ENCODE assay signal across 22 cellular contexts in genomic region chr20:49481116-49481515, GRCh38. TPM values are rescaled to one million over a fixed set of nuclear protein-coding genes. Genes with fewer than 3 reads are reported as not detected.
"Had no signal": no experiment of that assay in that cellular context is flagged by ENCODE, and none has a peak within 500 bp of the region (broad histone marks: within the 10 kb centered on the region; RNA-seq: fewer than 3 reads in every experiment).

No MANE protein-coding gene starts in this region.

- ATAC-seq: esophagus mucosa had no signal

- DNase-seq: colonic mucosa; dermis blood vessel endothelial cell; effector CD4-positive, alpha-beta T cell; foreskin fibroblast; immature natural killer cell; left ventricle myocardium inferior; mesenchymal stem cell; midbrain; naive B cell; ovary; small intestine; stimulated activated CD4-positive, alpha-beta T cell treated with anti-CD3 and anti-CD28 coated beads, Interleukin-12 subunit alpha, Interleukin-12 subunit beta, amount 100 ng/mL, for 4 hours; stimulated activated naive CD4-positive, alpha-beta T cell; tibial artery; upper lobe of left lung; uterus had no signal

- H3K4me1 ChIP-seq: colonic mucosa had no signal

- H3K36me3 ChIP-seq: colonic mucosa, left ventricle myocardium inferior, ovary, right atrium auricular region, suprapubic skin, tibial artery, upper lobe of left lung, uterus had no signal

- H3K9me3 ChIP-seq: colonic mucosa, left ventricle myocardium inferior, ovary, suprapubic skin, tibial artery, upper lobe of left lung, uterus had no signal

- H3K4me3 ChIP-seq: colonic mucosa, left ventricle myocardium inferior, lung, ovary, right atrium auricular region, suprapubic skin, tibial artery, upper lobe of left lung, uterus had no signal

- H3K27ac ChIP-seq: colonic mucosa, left ventricle myocardium inferior, ovary, right atrium auricular region, suprapubic skin, tibial artery, upper lobe of left lung had no signal

- H3K27ac Mint-ChIP-seq: immature natural killer cell, naive B cell, nephron had no signal

- H3K36me3 Mint-ChIP-seq: immature natural killer cell had no signal

- H3K9me3 Mint-ChIP-seq: nephron had no signal

- H3K4me3 Mint-ChIP-seq: immature natural killer cell had no signal

- H3K27me3 ChIP-seq: ovary, right atrium auricular region, uterus had no signal

- FAIRE-seq: keratinocyte, small intestine had no signal

RNA-seq across cellular contexts. Expression of gene KCNB1, which starts 1.4 kb away (rescaled TPM):
- total RNA-seq: dermis blood vessel endothelial cell had no signal
- polyA plus RNA-seq: immature natural killer cell, keratinocyte had no signal
